Comparison of ENCODE assay signal across 8 cellular contexts in genomic region chr15:57306944-57307411, GRCh38.
A peak's percentile ranks its signal among the peaks of the same experiment; 100 is the strongest.
DNase-seq lines count a peak whose midpoint lies in the region; ATAC-seq and TF ChIP-seq lines count a peak whose summit lies in the region.

No MANE protein-coding gene starts in this region.

- H3K4me1 Mint-ChIP-seq in WTC11 = peaks cover 30% of the 10 kb centered on the region
- H3K4me1 Mint-ChIP-seq in stimulated activated naive B cell treated with anti-CD40 and anti-IgM and Interleukin-4, amounts not matched to agents 10 μg/mL and 1 μg/mL and 100 μg/mL, for 72 hours = peaks cover 55 to 89% of the 10 kb centered on the region in 2 donors

- no peaks in the 10 kb centered on the region for H3K36me3 ChIP-seq in iPS DF 6.9 (ENCODE audit: control insufficient read depth, insufficient read depth, low read length)

- 0 out of 2 replicates have a peak, but pooled peaks have one; percentile 4 for TF ChIP-seq CTCF in WTC11 (IDR thresholded peaks at IDR 0.05)

- H3K9me3 ChIP-seq in iPS DF 6.9 (ENCODE audit: control insufficient read depth, insufficient read depth, low read length) = no peaks in the 10 kb centered on the region

- H3K27ac ChIP-seq in iPS DF 6.9 (ENCODE audit: low read length) = no peak overlapping the region

- H3K4me3 Mint-ChIP-seq in WTC11 = peak overlapping the region; percentile 75
- H3K4me3 Mint-ChIP-seq in stimulated activated naive B cell treated with anti-CD40 and anti-IgM and Interleukin-4, amounts not matched to agents 10 μg/mL and 1 μg/mL and 100 μg/mL, for 72 hours = peak overlapping the region; percentile 88 to 91

- H3K36me3 Mint-ChIP-seq in WTC11 = no peaks in the 10 kb centered on the region
- peaks cover 51 to 71% of the 10 kb centered on the region in 2 donors for H3K36me3 Mint-ChIP-seq in stimulated activated naive B cell treated with anti-CD40 and anti-IgM and Interleukin-4, amounts not matched to agents 10 μg/mL and 1 μg/mL and 100 μg/mL, for 72 hours

- ATAC-seq in WTC11 = peak; percentile 56
- ATAC-seq in stimulated activated naive B cell treated with anti-CD40 and anti-IgM and Interleukin-4, amounts not matched to agents 10 μg/mL and 1 μg/mL and 100 μg/mL, for 72 hours (replicated peaks) = peak in 1 of 2 donors; percentile 2
- ATAC-seq in HG03135 (IDR thresholded peaks at IDR 0.05; ENCODE audit: unreplicated experiment) = no peak

- peak overlapping the region; percentile 15; the same call in 1 of the 2 replicates for H3K4me3 ChIP-seq in iPS DF 6.9 (ENCODE audit: low read length)

- no peaks in the 10 kb centered on the region for H3K9me3 Mint-ChIP-seq in WTC11
- H3K9me3 Mint-ChIP-seq in stimulated activated naive B cell treated with anti-CD40 and anti-IgM and Interleukin-4, amounts not matched to agents 10 μg/mL and 1 μg/mL and 100 μg/mL, for 72 hours = no peaks in the 10 kb centered on the region

- peak; percentile 53 for DNase-seq in NCI-H146 (lab: John Stamatoyannopoulos, UW)
- DNase-seq in NCI-H146 treated with DMSO at 0.1 percent for 48 hours (lab: John Stamatoyannopoulos, UW; ENCODE audit: unreplicated experiment) = no peak
- no peak for DNase-seq in WTC11 (ENCODE audit: low spot score)
- DNase-seq in iPS DF 6.9 (ENCODE audit: low read depth, low spot score) = no peak
- DNase-seq in stimulated activated naive B cell treated with anti-CD40 and anti-IgM and Interleukin-4, amounts not matched to agents 10 μg/mL and 1 μg/mL and 100 μg/mL, for 72 hours = no peak
- no peak for DNase-seq in AML-193 (lab: John Stamatoyannopoulos, UW)
- no peak for DNase-seq in hippocampal formation (lab: John Stamatoyannopoulos, UW)

- H3K27me3 ChIP-seq in iPS DF 6.9 (ENCODE audit: control insufficient read depth, insufficient read depth, low read length) = no peaks in the 10 kb centered on the region

- POLR2A ChIA-PET in WTC11 (lab: Charles Lee) = no interaction called here

- CTCF ChIA-PET in WTC11 (lab: Charles Lee) = interaction anchor here (0.6 to 4.1 kb wide), 45 partner anchors 8 to 842 kb away, joined by 3 to 100 read pairs (median 5); partner anchors contain the start of genes MNS1, POLR2M and TCF12

- H3K4me1 ChIP-seq in iPS DF 6.9 (ENCODE audit: control insufficient read depth, insufficient read depth, low read length) = peaks cover 3% of the 10 kb centered on the region; the same call in 1 of the 2 replicates

- no peak overlapping the region for H3K27ac Mint-ChIP-seq in WTC11
- H3K27ac Mint-ChIP-seq in stimulated activated naive B cell treated with anti-CD40 and anti-IgM and Interleukin-4, amounts not matched to agents 10 μg/mL and 1 μg/mL and 100 μg/mL, for 72 hours = peak overlapping the region; percentile 91

- no peaks in the 10 kb centered on the region; the same call in 1 of the 2 replicates for H3K27me3 Mint-ChIP-seq in WTC11 (ENCODE audit: low read depth)
- no peaks in the 10 kb centered on the region for H3K27me3 Mint-ChIP-seq in stimulated activated naive B cell treated with anti-CD40 and anti-IgM and Interleukin-4, amounts not matched to agents 10 μg/mL and 1 μg/mL and 100 μg/mL, for 72 hours

- no CpG with 5 or more reads among the region's 24 CpGs for WGBS in iPS DF 6.9 (ENCODE audit: insufficient coverage, insufficient read length)

TF ChIP-seq in WTC11, 78 proteins besides CTCF, POLR2A, EP300 and RAD21:
- TF ChIP-seq HMGXB4 (CRISPR knock-in tag; IDR thresholded peaks at IDR 0.05) = 0 out of 2 replicates have a peak, but pooled peaks have one; percentile 15
- TF ChIP-seq ZNF281 (CRISPR knock-in tag; IDR thresholded peaks at IDR 0.05) = no peak
- 0 out of 2 replicates have a peak, but pooled peaks have one; percentile 21 for TF ChIP-seq ZNF317 (CRISPR knock-in tag; IDR thresholded peaks at IDR 0.05; ENCODE audit: borderline replicate concordance, low read depth)
